2 cellular contexts compared by ENCODE assay signal in genomic region chr5:166111021-166111420, GRCh38.
A peak's percentile ranks its signal among the peaks of the same experiment; 100 is the strongest.
TF ChIP-seq lines count a peak whose summit lies in the region.

No MANE protein-coding gene starts in this region.

TF ChIP-seq in HepG2, 621 proteins besides CTCF, POLR2A, EP300 and RAD21:
- TF ChIP-seq SNRNP70 (IDR thresholded peaks at IDR 0.05; ENCODE audit: low read depth, low read length) (no peak), MAFK (conservative IDR thresholded peaks at IDR 0.05 in 1 of 2, IDR thresholded peaks at IDR 0.05 in 1 of 2; ENCODE audit: low read length in 2 of 2) (peak in 1 of 2 experiments; percentile 38; a peak in 2 of 4 replicates), ZNF276 (CRISPR knock-in tag; IDR thresholded peaks at IDR 0.05; ENCODE audit: low read depth) (no peak), SMAD9 (CRISPR knock-in tag; IDR thresholded peaks at IDR 0.05) (no peak), PTBP1 (IDR thresholded peaks at IDR 0.05; ENCODE audit: low read depth, low read length, poor library complexity, severe bottlenecking) (no peak), MED1 (CRISPR knock-in tag; IDR thresholded peaks at IDR 0.05) (no peak), MAFF (IDR thresholded peaks at IDR 0.05; ENCODE audit: low read depth, low read length) (0 out of 2 replicates have a peak, but pooled peaks have one; percentile 8)

TF ChIP-seq in H1, 55 proteins besides CTCF, POLR2A, EP300 and RAD21:
- TF ChIP-seq KDM1A (IDR thresholded peaks at IDR 0.05; ENCODE audit: borderline replicate concordance, low read length) (no peak), RNF2 (IDR thresholded peaks at IDR 0.05; ENCODE audit: borderline replicate concordance, low read depth, low read length, missing control alignments, poor library complexity, severe bottlenecking) (no peak), RFX5 (IDR thresholded peaks at IDR 0.05; ENCODE audit: borderline replicate concordance, low read depth, low read length) (no peak), FOSL1 (IDR thresholded peaks at IDR 0.05; ENCODE audit: insufficient read depth, low read depth, low read length) (no peak), NANOG (IDR thresholded peaks at IDR 0.05; ENCODE audit: insufficient read depth, low read depth, low read length, poor library complexity, severe bottlenecking) (no peak), CEBPB (IDR thresholded peaks at IDR 0.05; ENCODE audit: low read depth, low read length) (no peak), BRCA1 (IDR thresholded peaks at IDR 0.05; ENCODE audit: low read depth, low read length) (no peak), CHD1 (IDR thresholded peaks at IDR 0.05; ENCODE audit: low read depth, low read length) (no peak), CREB1 (IDR thresholded peaks at IDR 0.05) (no peak), MAX (IDR thresholded peaks at IDR 0.05) (no peak), EGR1 (IDR thresholded peaks at IDR 0.05; ENCODE audit: borderline replicate concordance, low read depth, low read length) (no peak), SAP30 (IDR thresholded peaks at IDR 0.05; ENCODE audit: insufficient read depth, insufficient replicate concordance, low read length) (no peak), SIRT6 (IDR thresholded peaks at IDR 0.05; ENCODE audit: low read length) (no peak), E2F6 (IDR thresholded peaks at IDR 0.05) (no peak), GABPA (IDR thresholded peaks at IDR 0.05; ENCODE audit: borderline replicate concordance, insufficient read depth, low read length) (no peak), KDM5A (IDR thresholded peaks at IDR 0.05; ENCODE audit: low read length) (no peak), SUZ12 (IDR thresholded peaks at IDR 0.05; ENCODE audit: low read length) (no peak), RXRA (IDR thresholded peaks at IDR 0.05; ENCODE audit: insufficient read depth, low read depth, low read length) (no peak), USF2 (IDR thresholded peaks at IDR 0.05; ENCODE audit: low read length) (no peak), JUND (IDR thresholded peaks at IDR 0.05; ENCODE audit: low read length) (no peak), ZNF274 (IDR thresholded peaks at IDR 0.05; ENCODE audit: borderline replicate concordance, extremely low read depth, low read length) (no peak), GTF2F1 (IDR thresholded peaks at IDR 0.05; ENCODE audit: borderline replicate concordance, low read depth, low read length) (no peak), TBP (IDR thresholded peaks at IDR 0.05; ENCODE audit: low read depth, low read length) (no peak), BACH1 (IDR thresholded peaks at IDR 0.05; ENCODE audit: low read length) (peak; percentile 64; the same call in 1 of the 2 replicates), MAFK (IDR thresholded peaks at IDR 0.05; ENCODE audit: low read depth, low read length) (peak; percentile 70), TCF12 (IDR thresholded peaks at IDR 0.05; ENCODE audit: low read depth, low read length) (no peak), SP1 (IDR thresholded peaks at IDR 0.05; ENCODE audit: low read depth, low read length) (0 out of 2 replicates have a peak, but pooled peaks have one; percentile 11), YY1 (IDR thresholded peaks at IDR 0.05; ENCODE audit: low read depth, low read length) (no peak), TEAD4 (IDR thresholded peaks at IDR 0.05; ENCODE audit: low read depth, low read length) (no peak), SIN3A (conservative IDR thresholded peaks at IDR 0.05 in 1 of 2, IDR thresholded peaks at IDR 0.05 in 1 of 2; ENCODE audit: low read depth in 1 of 2, low read length in 2 of 2) (no peak), ATF3 (IDR thresholded peaks at IDR 0.05; ENCODE audit: insufficient read depth, low read depth, low read length) (no peak), TAF1 (IDR thresholded peaks at IDR 0.05; ENCODE audit: low read depth, low read length) (no peak), CBX8 (IDR thresholded peaks at IDR 0.05; ENCODE audit: borderline replicate concordance, low read depth, low read length) (no peak), CBX5 (IDR thresholded peaks at IDR 0.05; ENCODE audit: low read depth, low read length) (no peak), ATF2 (IDR thresholded peaks at IDR 0.05; ENCODE audit: low read length) (peak; percentile 84; the same call in 1 of the 2 replicates)
TF ChIP-seq in H1: peak in this region for 4.
